Comparison of ENCODE assay signal across 11 cellular contexts in genomic region chr16:535446-536405, GRCh38. TPM values are rescaled to one million over a fixed set of nuclear protein-coding genes. Genes with fewer than 3 reads are reported as not detected.
DNase-seq lines count a peak whose midpoint lies in the region; ATAC-seq and TF ChIP-seq lines count a peak whose summit lies in the region.
"Had no signal": no experiment of that assay in that cellular context is flagged by ENCODE, and none has a peak within 500 bp of the region (broad histone marks: within the 10 kb centered on the region; RNA-seq: fewer than 3 reads in every experiment).

No MANE protein-coding gene starts in this region.

- peak; percentile 79 for ATAC-seq in activated T-helper 17 cell treated with anti-CD3 and anti-CD28 coated beads, Interleukin-2, amount 50 U/mL, for 72 hours (replicated peaks)
- no peak for ATAC-seq in HG03342 (IDR thresholded peaks at IDR 0.05; ENCODE audit: unreplicated experiment)
- no peak for ATAC-seq in naive thymus-derived CD8-positive, alpha-beta T cell

- H3K27ac Mint-ChIP-seq in HFFc6: peak overlapping the region; percentile 72; the same call in 1 of the 2 replicates
- H3K27ac Mint-ChIP-seq in activated T-helper 17 cell treated with anti-CD3 and anti-CD28 coated beads, Interleukin-2, amount 50 U/mL, for 72 hours: no peak overlapping the region
- no peak overlapping the region for H3K27ac Mint-ChIP-seq in naive thymus-derived CD8-positive, alpha-beta T cell

- no peak overlapping the region for H3K4me3 Mint-ChIP-seq in HFFc6
- no peak overlapping the region for H3K4me3 Mint-ChIP-seq in activated T-helper 17 cell treated with anti-CD3 and anti-CD28 coated beads, Interleukin-2, amount 50 U/mL, for 72 hours
- no peak overlapping the region for H3K4me3 Mint-ChIP-seq in naive thymus-derived CD8-positive, alpha-beta T cell

- H3K27ac ChIP-seq in spleen: no peak overlapping the region
- H3K27ac ChIP-seq: HL-60, tibial artery had no signal

- no peak for TF ChIP-seq POLR2A in spleen (IDR thresholded peaks at IDR 0.05)

- POLR2A ChIA-PET in naive thymus-derived CD8-positive, alpha-beta T cell (lab: Charles Lee): interaction anchor here (0.7 kb wide), 1 partner anchor 59 kb away, joined by 3 read pairs; no protein-coding TSS in a partner anchor

- no peaks in the 10 kb centered on the region for H3K27me3 ChIP-seq in spleen (replicated peaks in 1 of 7)
- H3K27me3 ChIP-seq: tibial artery had no signal

- H3K4me1 ChIP-seq in spleen: peaks cover 4 to 50% (median 20%) of the 10 kb centered on the region in 6 donors

- H3K27me3 Mint-ChIP-seq in HFFc6 (ENCODE audit: insufficient read depth): no peaks in the 10 kb centered on the region
- H3K27me3 Mint-ChIP-seq in activated T-helper 17 cell treated with anti-CD3 and anti-CD28 coated beads, Interleukin-2, amount 50 U/mL, for 72 hours: no peaks in the 10 kb centered on the region
- H3K27me3 Mint-ChIP-seq in naive thymus-derived CD8-positive, alpha-beta T cell: no peaks in the 10 kb centered on the region

- H3K9me3 Mint-ChIP-seq in HFFc6: no peaks in the 10 kb centered on the region
- no peaks in the 10 kb centered on the region for H3K9me3 Mint-ChIP-seq in activated T-helper 17 cell treated with anti-CD3 and anti-CD28 coated beads, Interleukin-2, amount 50 U/mL, for 72 hours
- H3K9me3 Mint-ChIP-seq in naive thymus-derived CD8-positive, alpha-beta T cell: no peaks in the 10 kb centered on the region

- peaks cover 14% of the 10 kb centered on the region for H3K4me1 Mint-ChIP-seq in HFFc6 (ENCODE audit: low read depth)
- H3K4me1 Mint-ChIP-seq in activated T-helper 17 cell treated with anti-CD3 and anti-CD28 coated beads, Interleukin-2, amount 50 U/mL, for 72 hours: no peaks in the 10 kb centered on the region
- peaks cover 0 to 6% (median 4%) of the 10 kb centered on the region in 4 donors for H3K4me1 Mint-ChIP-seq in naive thymus-derived CD8-positive, alpha-beta T cell

- TF ChIP-seq CTCF in HFFc6 (IDR thresholded peaks at IDR 0.05) (no peak), spleen (IDR thresholded peaks at IDR 0.05 in 8 of 11, conservative IDR thresholded peaks at IDR 0.05 in 3 of 11) (no peak)

- peak; percentile 95 for DNase-seq in A172 (ENCODE audit: low spot score)
- DNase-seq in HFFc6: peak; percentile 57
- peak; percentile 69 for DNase-seq in islet precursor cell
- DNase-seq in spleen: no peak
- DNase-seq in naive thymus-derived CD8-positive, alpha-beta T cell: no peak
- no peak for DNase-seq in cortex of kidney (lab: John Stamatoyannopoulos, UW)
- DNase-seq: activated T-cell treated with anti-CD3 and anti-CD28 coated beads, Interleukin-2, amount 50 U/mL, for 48 hours; tibial artery had no signal

- H3K36me3 Mint-ChIP-seq in HFFc6 (ENCODE audit: low read depth): no peaks in the 10 kb centered on the region
- peaks cover 13% of the 10 kb centered on the region for H3K36me3 Mint-ChIP-seq in activated T-helper 17 cell treated with anti-CD3 and anti-CD28 coated beads, Interleukin-2, amount 50 U/mL, for 72 hours (ENCODE audit: low read depth)
- H3K36me3 Mint-ChIP-seq in naive thymus-derived CD8-positive, alpha-beta T cell: peaks cover 0 to 13% (median 0%) of the 10 kb centered on the region in 3 donors

- no peaks in the 10 kb centered on the region for H3K9me3 ChIP-seq in spleen
- H3K9me3 ChIP-seq: tibial artery had no signal

- intact Hi-C loops in spleen (cut with DNase I; ENCODE audit: low total_unique reads): no loop called here

- peaks cover 0 to 82% (median 34%) of the 10 kb centered on the region in 6 donors for H3K36me3 ChIP-seq in spleen

- 82 to 96% (median 90%) methylated on average over 18 to 39 of the region's 39 CpGs for WGBS in spleen, 5 donors

- H3K4me3 ChIP-seq in spleen: no peak overlapping the region
- H3K4me3 ChIP-seq: tibial artery had no signal

RNA-seq across cellular contexts. Expression of gene CAPN15, which starts 8.2 kb away (rescaled TPM):
- 53.5 and 60.0 TPM in 2 replicates for total RNA-seq in A172 (2014; rRNA removed; shearing (Covaris generic))
- 10 to 100 TPM; 35.3 to 41.4 (median 40.2) TPM for total RNA-seq in HFFc6 (2021; fragmentation: NEBNext Ultra II Directional; extraction: Animal tissue kit (Norgen Biotek cat#: 25700))
- total RNA-seq in activated T-helper 17 cell treated with anti-CD3 and anti-CD28 coated beads, Interleukin-2, amount 50 U/mL, for 72 hours: 100 to 1,000 TPM in 1 of 2 donors, 10 to 100 TPM in 1; 61.1 to 117 TPM
- 10 to 100 TPM; 48.1 to 71.7 (median 63.9) TPM for total RNA-seq in spleen
- polyA plus RNA-seq in spleen: 10 to 100 TPM; 25.8 to 65.0 (median 36.4) TPM
- 10 to 100 TPM; 63.1 to 63.2 TPM for total RNA-seq in naive thymus-derived CD8-positive, alpha-beta T cell
- 1 to 10 TPM; 5.5 to 7.9 (median 6.0) TPM for polyA plus RNA-seq in naive thymus-derived CD8-positive, alpha-beta T cell

RNA-seq across cellular contexts. Expression of gene PRR35, which starts 24.5 kb away (rescaled TPM):
- total RNA-seq in A172 (2014; rRNA removed; shearing (Covaris generic)): not detected in 2 replicates
- not detected for total RNA-seq in HFFc6 (2021; fragmentation: NEBNext Ultra II Directional; extraction: Animal tissue kit (Norgen Biotek cat#: 25700))
- total RNA-seq in activated T-helper 17 cell treated with anti-CD3 and anti-CD28 coated beads, Interleukin-2, amount 50 U/mL, for 72 hours: not detected
- total RNA-seq in spleen: not detected
- not detected for polyA plus RNA-seq in spleen
- total RNA-seq in naive thymus-derived CD8-positive, alpha-beta T cell: not detected
- polyA plus RNA-seq in naive thymus-derived CD8-positive, alpha-beta T cell: not detected

RNA-seq across cellular contexts. Expression of gene NHLRC4, which starts 31.1 kb away (rescaled TPM):
- 0.34 TPM in 1 of 2 replicates, not detected in the other for total RNA-seq in A172 (2014; rRNA removed; shearing (Covaris generic))
- total RNA-seq in HFFc6 (2021; fragmentation: NEBNext Ultra II Directional; extraction: Animal tissue kit (Norgen Biotek cat#: 25700)): under 1 TPM in 5 of 6 experiments, not detected in 1; 0.24 to 0.58 (median 0.28) TPM
- total RNA-seq in activated T-helper 17 cell treated with anti-CD3 and anti-CD28 coated beads, Interleukin-2, amount 50 U/mL, for 72 hours: 1 to 10 TPM in 1 of 2 donors, under 1 TPM in 1; 0.80 to 1.1 TPM
- total RNA-seq in spleen: 1 to 10 TPM; 1.5 to 8.8 (median 4.5) TPM
- polyA plus RNA-seq in spleen: 1 to 10 TPM; 2.7 to 4.7 (median 3.6) TPM
- 1 to 10 TPM; 4.7 to 5.3 TPM for total RNA-seq in naive thymus-derived CD8-positive, alpha-beta T cell
- 1 to 10 TPM; 1.5 to 3.3 (median 1.7) TPM for polyA plus RNA-seq in naive thymus-derived CD8-positive, alpha-beta T cell

RNA-seq across cellular contexts. Expression of gene PIGQ, which starts 34.0 kb away (rescaled TPM):
- total RNA-seq in A172 (2014; rRNA removed; shearing (Covaris generic)): 76.5 and 77.1 TPM in 2 replicates
- 10 to 100 TPM; 30.4 to 39.5 (median 35.4) TPM for total RNA-seq in HFFc6 (2021; fragmentation: NEBNext Ultra II Directional; extraction: Animal tissue kit (Norgen Biotek cat#: 25700))
- total RNA-seq in activated T-helper 17 cell treated with anti-CD3 and anti-CD28 coated beads, Interleukin-2, amount 50 U/mL, for 72 hours: 10 to 100 TPM; 28.0 to 34.2 TPM
- total RNA-seq in spleen: 10 to 100 TPM; 36.1 to 42.7 (median 39.2) TPM
- 10 to 100 TPM; 20.7 to 70.5 (median 42.2) TPM for polyA plus RNA-seq in spleen
- total RNA-seq in naive thymus-derived CD8-positive, alpha-beta T cell: 10 to 100 TPM; 55.8 to 59.0 TPM
- polyA plus RNA-seq in naive thymus-derived CD8-positive, alpha-beta T cell: 10 to 100 TPM in 1 of 3 donors, 1 to 10 TPM in 2; 8.8 to 13.4 (median 9.3) TPM

RNA-seq across cellular contexts. Expression of gene RAB40C, which starts 54.1 kb away (rescaled TPM):
- 16.8 and 20.2 TPM in 2 replicates for total RNA-seq in A172 (2014; rRNA removed; shearing (Covaris generic))
- 10 to 100 TPM; 11.3 to 14.8 (median 12.2) TPM for total RNA-seq in HFFc6 (2021; fragmentation: NEBNext Ultra II Directional; extraction: Animal tissue kit (Norgen Biotek cat#: 25700))
- 10 to 100 TPM; 12.9 TPM for total RNA-seq in activated T-helper 17 cell treated with anti-CD3 and anti-CD28 coated beads, Interleukin-2, amount 50 U/mL, for 72 hours
- total RNA-seq in spleen: 10 to 100 TPM; 12.9 to 21.6 (median 15.3) TPM
- polyA plus RNA-seq in spleen: 10 to 100 TPM in 2 of 3 donors, 1 to 10 TPM in 1; 8.1 to 20.9 (median 11.0) TPM
- total RNA-seq in naive thymus-derived CD8-positive, alpha-beta T cell: 10 to 100 TPM; 18.6 to 19.9 TPM
- 10 to 100 TPM in 1 of 3 donors, 1 to 10 TPM in 2; 5.8 to 14.6 (median 6.2) TPM for polyA plus RNA-seq in naive thymus-derived CD8-positive, alpha-beta T cell

Comparison
In these comparisons a context has a peak if more than half of its experiments do, and no peak if none do; other contexts are left out.
1. DNase-seq: peak in A172 (single experiment), HFFc6 (single experiment) and islet precursor cell (single experiment); none in spleen (single experiment), naive thymus-derived CD8-positive, alpha-beta T cell (0 of 10) and cortex of kidney (single experiment).